1 cellular context compared by ENCODE assay signal in the genomic region with DNA sequence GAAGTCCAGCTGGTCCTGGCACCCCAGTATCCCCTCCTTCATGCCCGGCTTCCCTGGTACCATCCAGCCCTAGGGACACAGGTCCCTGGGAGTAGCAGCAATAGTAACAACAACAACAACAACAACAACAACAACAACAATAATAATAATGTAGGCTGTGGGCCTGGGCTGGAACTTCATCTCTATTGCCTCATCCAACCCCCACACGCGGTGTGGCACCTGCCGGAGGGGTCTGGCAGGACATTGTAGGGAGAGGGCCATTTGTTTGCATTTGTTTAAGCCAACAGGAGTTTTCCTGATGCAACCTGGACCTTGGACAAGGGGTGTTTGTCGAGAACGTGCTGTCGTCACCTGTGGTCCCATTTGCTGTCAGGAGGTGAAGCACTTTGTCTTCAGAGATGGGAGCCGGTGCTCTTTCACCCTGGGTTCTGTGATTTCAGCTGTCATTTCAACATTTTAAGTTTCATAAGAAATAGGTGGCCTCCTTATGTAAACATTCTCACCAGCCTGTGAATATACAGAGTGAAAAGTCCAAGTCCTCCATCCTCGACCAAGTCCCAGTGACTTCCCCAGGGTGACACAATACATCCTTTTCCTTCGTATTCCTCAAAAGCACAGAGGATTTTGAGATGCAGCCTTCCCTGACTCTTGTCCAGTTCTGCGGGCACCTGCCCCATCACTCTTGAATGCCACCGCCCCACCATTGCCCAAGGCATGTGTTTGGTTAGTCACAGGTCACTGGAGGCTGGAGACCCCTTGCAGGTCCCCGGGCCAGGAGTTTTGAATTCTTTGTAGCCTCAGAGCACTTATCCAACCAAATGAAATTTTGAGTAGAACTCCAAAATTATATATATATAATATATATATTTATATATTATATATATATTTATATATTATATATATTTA.
TF ChIP-seq lines count a peak whose summit lies in the region.

No MANE protein-coding gene starts in this region.

TF ChIP-seq in HepG2, 621 proteins besides CTCF, POLR2A, EP300 and RAD21 (continued from another document and continues in another):
- TF ChIP-seq, protein P1, sequence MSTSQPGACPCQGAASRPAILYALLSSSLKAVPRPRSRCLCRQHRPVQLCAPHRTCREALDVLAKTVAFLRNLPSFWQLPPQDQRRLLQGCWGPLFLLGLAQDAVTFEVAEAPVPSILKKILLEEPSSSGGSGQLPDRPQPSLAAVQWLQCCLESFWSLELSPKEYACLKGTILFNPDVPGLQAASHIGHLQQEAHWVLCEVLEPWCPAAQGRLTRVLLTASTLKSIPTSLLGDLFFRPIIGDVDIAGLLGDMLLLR (CRISPR knock-in tag; IDR thresholded peaks at IDR 0.05), result peak; percentile 74; the same call in 1 of the 2 replicates
- TF ChIP-seq MTF2 (CRISPR knock-in tag; IDR thresholded peaks at IDR 0.05; ENCODE audit: borderline replicate concordance) (no peak), ZNF614 (CRISPR knock-in tag; IDR thresholded peaks at IDR 0.05; ENCODE audit: borderline replicate concordance) (0 out of 2 replicates have a peak, but pooled peaks have one; percentile 77), HNRNPH1 (optimal IDR thresholded peaks at IDR 0.05; ENCODE audit: low read depth, low read length) (no peak), ZNF737 (CRISPR knock-in tag; IDR thresholded peaks at IDR 0.05; ENCODE audit: borderline replicate concordance) (no peak), ASH2L (IDR thresholded peaks at IDR 0.05; ENCODE audit: insufficient read length, low read depth, low read length) (peak; percentile 74), ZNF652 (CRISPR knock-in tag; IDR thresholded peaks at IDR 0.05; ENCODE audit: borderline replicate concordance, low read depth) (no peak; the same call in 1 of the 2 replicates), DNMT3B (CRISPR knock-in tag; conservative IDR thresholded peaks at IDR 0.05) (no peak), SMARCC2 (IDR thresholded peaks at IDR 0.05) (no peak), NFKB2 (CRISPR knock-in tag; IDR thresholded peaks at IDR 0.05; ENCODE audit: borderline replicate concordance) (peak; percentile 71; the same call in 1 of the 2 replicates), MTA3 (CRISPR knock-in tag; IDR thresholded peaks at IDR 0.05) (no peak), KDM3A (CRISPR knock-in tag; IDR thresholded peaks at IDR 0.05; ENCODE audit: low read depth) (peak; percentile 77; the same call in 1 of the 2 replicates), TOE1 (CRISPR knock-in tag; IDR thresholded peaks at IDR 0.05) (no peak), IRF9 (CRISPR knock-in tag; IDR thresholded peaks at IDR 0.05; ENCODE audit: borderline replicate concordance) (peak; percentile 86), KDM4B (CRISPR knock-in tag; IDR thresholded peaks at IDR 0.05) (peak; percentile 51), ZBTB20 (CRISPR knock-in tag; IDR thresholded peaks at IDR 0.05; ENCODE audit: borderline replicate concordance, low read depth) (peak; percentile 73; the same call in 1 of the 2 replicates), FOXK2 (IDR thresholded peaks at IDR 0.05) (peak; percentile 56; the same call in 1 of the 2 replicates), HINFP (CRISPR knock-in tag; IDR thresholded peaks at IDR 0.05; ENCODE audit: low read depth) (no peak), ZSCAN22 (CRISPR knock-in tag; IDR thresholded peaks at IDR 0.05) (no peak), TARDBP (CRISPR knock-in tag; IDR thresholded peaks at IDR 0.05) (peak; percentile 96), DRAP1 (CRISPR knock-in tag; IDR thresholded peaks at IDR 0.05) (no peak), MED8 (CRISPR knock-in tag; IDR thresholded peaks at IDR 0.05; ENCODE audit: insufficient replicate concordance) (peak; percentile 90), HCFC1 (IDR thresholded peaks at IDR 0.05; ENCODE audit: low read depth, low read length) (no peak), KLF13 (CRISPR knock-in tag; IDR thresholded peaks at IDR 0.05) (no peak), CERS6 (CRISPR knock-in tag; IDR thresholded peaks at IDR 0.05) (no peak), CENPT (CRISPR knock-in tag; IDR thresholded peaks at IDR 0.05; ENCODE audit: low read depth) (no peak), ZSCAN21 (CRISPR knock-in tag; IDR thresholded peaks at IDR 0.05; ENCODE audit: borderline replicate concordance) (peak; percentile 53; the same call in 1 of the 2 replicates), ZNF567 (CRISPR knock-in tag; IDR thresholded peaks at IDR 0.05; ENCODE audit: borderline replicate concordance) (no peak), MAFG (CRISPR knock-in tag; IDR thresholded peaks at IDR 0.05) (no peak), NR2C2 (CRISPR knock-in tag; IDR thresholded peaks at IDR 0.05; ENCODE audit: borderline replicate concordance) (peak; percentile 87), ZNF788 (CRISPR knock-in tag; IDR thresholded peaks at IDR 0.05; ENCODE audit: borderline replicate concordance) (peak; percentile 97), REL (CRISPR knock-in tag; conservative IDR thresholded peaks at IDR 0.05) (no peak), CCAR2 (optimal IDR thresholded peaks at IDR 0.05; ENCODE audit: low read depth, low read length) (peak; percentile 80), ATAD3A (CRISPR knock-in tag; IDR thresholded peaks at IDR 0.05) (no peak), ZNF775 (CRISPR knock-in tag; IDR thresholded peaks at IDR 0.05; ENCODE audit: borderline replicate concordance) (no peak), ZNF558 (CRISPR knock-in tag; IDR thresholded peaks at IDR 0.05; ENCODE audit: borderline replicate concordance) (no peak), HES4 (CRISPR knock-in tag; IDR thresholded peaks at IDR 0.05; ENCODE audit: borderline replicate concordance) (no peak), TSC22D2 (CRISPR knock-in tag; IDR thresholded peaks at IDR 0.05; ENCODE audit: borderline replicate concordance) (no peak), ELF4 (CRISPR knock-in tag; IDR thresholded peaks at IDR 0.05; ENCODE audit: borderline replicate concordance) (no peak)
- TF ChIP-seq, protein P2, sequence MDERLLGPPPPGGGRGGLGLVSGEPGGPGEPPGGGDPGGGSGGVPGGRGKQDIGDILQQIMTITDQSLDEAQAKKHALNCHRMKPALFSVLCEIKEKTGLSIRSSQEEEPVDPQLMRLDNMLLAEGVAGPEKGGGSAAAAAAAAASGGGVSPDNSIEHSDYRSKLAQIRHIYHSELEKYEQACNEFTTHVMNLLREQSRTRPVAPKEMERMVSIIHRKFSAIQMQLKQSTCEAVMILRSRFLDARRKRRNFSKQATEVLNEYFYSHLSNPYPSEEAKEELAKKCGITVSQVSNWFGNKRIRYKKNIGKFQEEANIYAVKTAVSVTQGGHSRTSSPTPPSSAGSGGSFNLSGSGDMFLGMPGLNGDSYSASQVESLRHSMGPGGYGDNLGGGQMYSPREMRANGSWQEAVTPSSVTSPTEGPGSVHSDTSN (CRISPR knock-in tag; IDR thresholded peaks at IDR 0.05), result peak; percentile 54
- TF ChIP-seq, protein P3, sequence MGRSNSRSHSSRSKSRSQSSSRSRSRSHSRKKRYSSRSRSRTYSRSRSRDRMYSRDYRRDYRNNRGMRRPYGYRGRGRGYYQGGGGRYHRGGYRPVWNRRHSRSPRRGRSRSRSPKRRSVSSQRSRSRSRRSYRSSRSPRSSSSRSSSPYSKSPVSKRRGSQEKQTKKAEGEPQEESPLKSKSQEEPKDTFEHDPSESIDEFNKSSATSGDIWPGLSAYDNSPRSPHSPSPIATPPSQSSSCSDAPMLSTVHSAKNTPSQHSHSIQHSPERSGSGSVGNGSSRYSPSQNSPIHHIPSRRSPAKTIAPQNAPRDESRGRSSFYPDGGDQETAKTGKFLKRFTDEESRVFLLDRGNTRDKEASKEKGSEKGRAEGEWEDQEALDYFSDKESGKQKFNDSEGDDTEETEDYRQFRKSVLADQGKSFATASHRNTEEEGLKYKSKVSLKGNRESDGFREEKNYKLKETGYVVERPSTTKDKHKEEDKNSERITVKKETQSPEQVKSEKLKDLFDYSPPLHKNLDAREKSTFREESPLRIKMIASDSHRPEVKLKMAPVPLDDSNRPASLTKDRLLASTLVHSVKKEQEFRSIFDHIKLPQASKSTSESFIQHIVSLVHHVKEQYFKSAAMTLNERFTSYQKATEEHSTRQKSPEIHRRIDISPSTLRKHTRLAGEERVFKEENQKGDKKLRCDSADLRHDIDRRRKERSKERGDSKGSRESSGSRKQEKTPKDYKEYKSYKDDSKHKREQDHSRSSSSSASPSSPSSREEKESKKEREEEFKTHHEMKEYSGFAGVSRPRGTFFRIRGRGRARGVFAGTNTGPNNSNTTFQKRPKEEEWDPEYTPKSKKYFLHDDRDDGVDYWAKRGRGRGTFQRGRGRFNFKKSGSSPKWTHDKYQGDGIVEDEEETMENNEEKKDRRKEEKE (IDR thresholded peaks at IDR 0.05), result no peak
- TF ChIP-seq, protein P4, sequence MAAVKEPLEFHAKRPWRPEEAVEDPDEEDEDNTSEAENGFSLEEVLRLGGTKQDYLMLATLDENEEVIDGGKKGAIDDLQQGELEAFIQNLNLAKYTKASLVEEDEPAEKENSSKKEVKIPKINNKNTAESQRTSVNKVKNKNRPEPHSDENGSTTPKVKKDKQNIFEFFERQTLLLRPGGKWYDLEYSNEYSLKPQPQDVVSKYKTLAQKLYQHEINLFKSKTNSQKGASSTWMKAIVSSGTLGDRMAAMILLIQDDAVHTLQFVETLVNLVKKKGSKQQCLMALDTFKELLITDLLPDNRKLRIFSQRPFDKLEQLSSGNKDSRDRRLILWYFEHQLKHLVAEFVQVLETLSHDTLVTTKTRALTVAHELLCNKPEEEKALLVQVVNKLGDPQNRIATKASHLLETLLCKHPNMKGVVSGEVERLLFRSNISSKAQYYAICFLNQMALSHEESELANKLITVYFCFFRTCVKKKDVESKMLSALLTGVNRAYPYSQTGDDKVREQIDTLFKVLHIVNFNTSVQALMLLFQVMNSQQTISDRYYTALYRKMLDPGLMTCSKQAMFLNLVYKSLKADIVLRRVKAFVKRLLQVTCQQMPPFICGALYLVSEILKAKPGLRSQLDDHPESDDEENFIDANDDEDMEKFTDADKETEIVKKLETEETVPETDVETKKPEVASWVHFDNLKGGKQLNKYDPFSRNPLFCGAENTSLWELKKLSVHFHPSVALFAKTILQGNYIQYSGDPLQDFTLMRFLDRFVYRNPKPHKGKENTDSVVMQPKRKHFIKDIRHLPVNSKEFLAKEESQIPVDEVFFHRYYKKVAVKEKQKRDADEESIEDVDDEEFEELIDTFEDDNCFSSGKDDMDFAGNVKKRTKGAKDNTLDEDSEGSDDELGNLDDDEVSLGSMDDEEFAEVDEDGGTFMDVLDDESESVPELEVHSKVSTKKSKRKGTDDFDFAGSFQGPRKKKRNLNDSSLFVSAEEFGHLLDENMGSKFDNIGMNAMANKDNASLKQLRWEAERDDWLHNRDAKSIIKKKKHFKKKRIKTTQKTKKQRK (IDR thresholded peaks at IDR 0.05; ENCODE audit: low read length), result no peak
- TF ChIP-seq, protein P5, sequence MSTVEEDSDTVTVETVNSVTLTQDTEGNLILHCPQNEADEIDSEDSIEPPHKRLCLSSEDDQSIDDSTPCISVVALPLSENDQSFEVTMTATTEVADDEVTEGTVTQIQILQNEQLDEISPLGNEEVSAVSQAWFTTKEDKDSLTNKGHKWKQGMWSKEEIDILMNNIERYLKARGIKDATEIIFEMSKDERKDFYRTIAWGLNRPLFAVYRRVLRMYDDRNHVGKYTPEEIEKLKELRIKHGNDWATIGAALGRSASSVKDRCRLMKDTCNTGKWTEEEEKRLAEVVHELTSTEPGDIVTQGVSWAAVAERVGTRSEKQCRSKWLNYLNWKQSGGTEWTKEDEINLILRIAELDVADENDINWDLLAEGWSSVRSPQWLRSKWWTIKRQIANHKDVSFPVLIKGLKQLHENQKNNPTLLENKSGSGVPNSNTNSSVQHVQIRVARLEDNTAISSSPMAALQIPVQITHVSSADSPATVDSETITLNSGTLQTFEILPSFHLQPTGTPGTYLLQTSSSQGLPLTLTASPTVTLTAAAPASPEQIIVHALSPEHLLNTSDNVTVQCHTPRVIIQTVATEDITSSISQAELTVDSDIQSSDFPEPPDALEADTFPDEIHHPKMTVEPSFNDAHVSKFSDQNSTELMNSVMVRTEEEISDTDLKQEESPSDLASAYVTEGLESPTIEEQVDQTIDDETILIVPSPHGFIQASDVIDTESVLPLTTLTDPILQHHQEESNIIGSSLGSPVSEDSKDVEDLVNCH (CRISPR knock-in tag; IDR thresholded peaks at IDR 0.05), result no peak
- TF ChIP-seq, protein P6, sequence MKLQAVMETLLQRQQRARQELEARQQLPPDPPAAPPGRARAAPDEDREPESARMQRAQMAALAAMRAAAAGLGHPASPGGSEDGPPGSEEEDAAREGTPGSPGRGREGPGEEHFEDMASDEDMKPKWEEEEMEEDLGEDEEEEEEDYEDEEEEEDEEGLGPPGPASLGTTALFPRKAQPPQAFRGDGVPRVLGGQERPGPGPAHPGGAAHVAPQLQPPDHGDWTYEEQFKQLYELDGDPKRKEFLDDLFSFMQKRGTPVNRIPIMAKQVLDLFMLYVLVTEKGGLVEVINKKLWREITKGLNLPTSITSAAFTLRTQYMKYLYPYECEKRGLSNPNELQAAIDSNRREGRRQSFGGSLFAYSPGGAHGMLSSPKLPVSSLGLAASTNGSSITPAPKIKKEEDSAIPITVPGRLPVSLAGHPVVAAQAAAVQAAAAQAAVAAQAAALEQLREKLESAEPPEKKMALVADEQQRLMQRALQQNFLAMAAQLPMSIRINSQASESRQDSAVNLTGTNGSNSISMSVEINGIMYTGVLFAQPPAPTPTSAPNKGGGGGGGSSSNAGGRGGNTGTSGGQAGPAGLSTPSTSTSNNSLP (IDR thresholded peaks at IDR 0.05; ENCODE audit: low read depth, low read length), result no peak
